ENCODE assay signal across 8 cellular contexts in the genomic region with DNA sequence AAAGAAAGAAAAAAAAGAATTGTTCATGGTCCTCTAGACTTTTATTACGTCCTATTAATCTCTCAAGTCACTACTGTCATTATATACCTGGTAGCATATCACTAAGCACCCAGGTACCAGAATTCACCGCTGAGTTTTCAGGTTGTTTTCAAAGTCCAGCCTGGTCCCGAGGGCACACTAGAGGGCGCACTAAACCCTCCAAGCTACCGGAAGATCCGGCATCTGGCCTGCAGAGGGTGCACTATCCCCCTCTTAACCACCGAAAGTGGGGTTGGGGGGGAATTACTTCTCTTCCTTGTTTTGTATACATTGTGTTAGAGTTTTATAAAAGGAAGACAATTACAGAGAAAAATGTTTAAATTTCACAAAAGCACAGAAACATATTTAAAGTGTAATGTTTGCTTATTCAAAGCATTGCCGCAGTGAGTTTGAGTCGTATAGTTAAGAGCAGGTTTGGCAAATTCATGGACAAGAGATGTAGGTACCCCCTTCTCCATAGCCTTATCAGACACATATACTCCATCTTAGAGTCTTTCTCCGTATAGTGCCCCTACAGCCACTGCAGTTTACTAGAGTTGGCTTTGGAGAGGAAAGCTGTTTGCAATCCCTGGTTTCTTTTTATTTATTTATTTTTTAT. TPM values are rescaled to one million over a fixed set of nuclear protein-coding genes. Genes with fewer than 3 reads are reported as not detected.
DNase-seq lines count a peak whose midpoint lies in the region; ATAC-seq and TF ChIP-seq lines count a peak whose summit lies in the region.

No MANE protein-coding gene starts in this region.

- no peak overlapping the region for H3K27ac ChIP-seq in HL-60 (replicated peaks)
- H3K27ac ChIP-seq in neural cell (ENCODE audit: low read length) = no peak overlapping the region

- H3K4me3 ChIP-seq in HL-60 (replicated peaks; ENCODE audit: insufficient read depth, low read length) (no peak overlapping the region), epithelial cell of proximal tubule (ENCODE audit: low read depth, low read length) (no peak overlapping the region), neural cell (ENCODE audit: low read length) (no peak overlapping the region)

- TF ChIP-seq CTCF in HL-60 (IDR thresholded peaks at IDR 0.05; ENCODE audit: insufficient read depth, low read length) (peak; percentile 99), epithelial cell of proximal tubule (conservative IDR thresholded peaks at IDR 0.05; ENCODE audit: low read depth, low read length) (peak; percentile 100), neural cell (IDR thresholded peaks at IDR 0.05; ENCODE audit: poor library complexity, severe bottlenecking) (peak; percentile 74)

- TF ChIP-seq EP300 in neural cell (conservative IDR thresholded peaks at IDR 0.05; ENCODE audit: poor library complexity, severe bottlenecking) = no peak

- no peaks in the 10 kb centered on the region for H3K79me2 ChIP-seq in neural cell (replicated peaks; ENCODE audit: insufficient read depth, low read length)

- no peaks in the 10 kb centered on the region for H4K20me1 ChIP-seq in neural cell (ENCODE audit: insufficient read depth)

- TF ChIP-seq RAD21 in neural cell (conservative IDR thresholded peaks at IDR 0.05) = peak; percentile 48

- no peaks in the 10 kb centered on the region for H3K9me3 ChIP-seq in neural cell (ENCODE audit: low read length)

- H3K9me2 ChIP-seq in neural cell (ENCODE audit: insufficient read depth, low read length) = no peaks in the 10 kb centered on the region

- no peak overlapping the region for H3K9ac ChIP-seq in neural cell (ENCODE audit: low read length)

- peak; percentile 93 for ATAC-seq in GM21390 (IDR thresholded peaks at IDR 0.05; ENCODE audit: unreplicated experiment)
- peak; percentile 94 for ATAC-seq in stimulated activated naive CD8-positive, alpha-beta T cell treated with anti-CD3 and anti-CD28 coated beads, Interleukin-15, Interleukin-2, amounts not matched to agents 100 U/mL and 50 U/mL, for 24 hours

- H3K4me2 ChIP-seq in neural cell (ENCODE audit: low read length) = no peak overlapping the region

- H2AFZ ChIP-seq in neural cell (ENCODE audit: low read depth, low read length) = no peak overlapping the region

- no peaks in the 10 kb centered on the region for H3K27me3 ChIP-seq in HL-60 (ENCODE audit: insufficient read depth, poor library complexity, severe bottlenecking)
- no peaks in the 10 kb centered on the region for H3K27me3 ChIP-seq in neural cell (ENCODE audit: insufficient read depth, low read depth, low read length)

- H3K36me3 ChIP-seq in neural cell (ENCODE audit: insufficient read depth, low read length) = no peaks in the 10 kb centered on the region

- peak; percentile 49 for DNase-seq in DMS53 treated with DMSO at 0.1 percent for 48 hours (lab: John Stamatoyannopoulos, UW; ENCODE audit: unreplicated experiment)
- DNase-seq in HL-60 (ENCODE audit: low read depth in 1 of 2, low spot score in 1 of 2) = peak; percentile 60 to 85
- DNase-seq in NOMO-1 treated with dmso at 0.1 percent for 144 hours (lab: John Stamatoyannopoulos, UW; ENCODE audit: unreplicated experiment) = peak; percentile 66
- peak; percentile 30 for DNase-seq in activated CD8-positive, alpha-beta memory T cell treated with anti-CD3 and anti-CD28 coated beads, Interleukin-2, amount 50 U/mL, for 1 hour (ENCODE audit: extremely low read depth)
- no peak for DNase-seq in epithelial cell of proximal tubule (ENCODE audit: low read depth)
- peak; percentile 80 for DNase-seq in stimulated activated naive CD8-positive, alpha-beta T cell treated with anti-CD3 and anti-CD28 coated beads, Interleukin-15, Interleukin-2, amounts not matched to agents 100 U/mL and 50 U/mL, for 24 hours

- H3F3A ChIP-seq in neural cell (ENCODE audit: insufficient read depth, low read length, poor library complexity, severe bottlenecking) = no peaks in the 10 kb centered on the region

TF ChIP-seq in neural cell, 6 proteins besides CTCF, POLR2A, EP300 and RAD21:
- no peak for TF ChIP-seq POLR2AphosphoS5 (IDR thresholded peaks at IDR 0.05)
- peak; percentile 63 for TF ChIP-seq SMC3 (conservative IDR thresholded peaks at IDR 0.05; ENCODE audit: poor library complexity)
TF ChIP-seq in neural cell: peak in this region for 1.

RNA-seq across cellular contexts. Expression of gene MOGAT1, which starts 19.2 kb away (rescaled TPM):
- not detected in 2 replicates for total RNA-seq in epithelial cell of proximal tubule
- polyA plus RNA-seq in neural cell = not detected in 2 replicates
- not detected in 2 replicates for polyA minus RNA-seq in neural cell

RNA-seq across cellular contexts. Expression of gene FARSB, which starts 34.8 kb away (rescaled TPM):
- 18.3 and 34.8 TPM in 2 replicates for total RNA-seq in epithelial cell of proximal tubule
- 15.2 and 15.3 TPM in 2 replicates for polyA plus RNA-seq in neural cell
- polyA minus RNA-seq in neural cell = 27.8 and 30.3 TPM in 2 replicates
